9 cellular contexts compared by ENCODE assay signal in the genomic region with DNA sequence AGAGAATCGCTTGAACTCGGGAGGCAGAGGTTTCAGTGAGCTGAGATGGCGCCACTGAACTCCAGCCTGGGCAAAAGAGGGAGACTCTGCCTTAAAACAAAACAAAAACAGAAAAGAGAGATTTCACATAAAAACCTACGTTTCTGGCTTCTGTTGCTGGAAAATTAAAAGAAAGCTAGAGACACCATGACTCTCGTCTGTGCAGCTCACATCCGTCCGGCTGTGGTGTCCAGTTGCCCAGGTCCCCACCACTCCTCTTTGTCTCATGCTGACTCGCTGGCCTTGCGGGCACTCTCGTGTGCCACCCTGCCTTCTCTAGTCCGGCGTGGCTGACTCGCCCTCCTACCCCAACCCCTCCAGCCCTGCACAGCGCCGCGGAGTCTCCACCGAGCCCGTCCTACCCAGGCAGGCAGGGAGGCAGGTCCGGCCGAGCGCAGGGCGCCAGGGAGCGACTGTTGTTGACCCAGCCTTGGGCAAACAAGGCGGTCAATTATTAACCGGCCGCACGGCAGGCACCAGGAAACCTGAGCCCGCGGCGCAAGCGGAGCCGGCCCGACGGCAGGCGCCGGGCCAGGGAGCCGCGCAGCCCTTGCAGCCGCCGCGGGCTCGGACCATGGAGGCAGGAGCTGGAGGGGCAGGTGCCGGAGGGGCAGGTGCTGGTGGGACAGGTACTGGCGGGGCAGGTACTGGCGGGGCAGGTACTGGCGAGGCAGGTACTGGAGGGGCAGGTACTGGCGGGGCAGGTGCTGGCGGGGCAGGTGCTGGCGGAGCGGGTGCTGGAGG. TPM values are rescaled to one million over a fixed set of nuclear protein-coding genes. Genes with fewer than 3 reads are reported as not detected.
DNase-seq lines count a peak whose midpoint lies in the region; ATAC-seq and TF ChIP-seq lines count a peak whose summit lies in the region.
"Had no signal": no experiment of that assay in that cellular context is flagged by ENCODE, and none has a peak within 500 bp of the region (broad histone marks: within the 10 kb centered on the region; RNA-seq: fewer than 3 reads in every experiment).

Gene PRRT1B (plus strand): TSS at position 521 of the 783 bp plus-strand sequence. CDS start 93 bp downstream, at position 614.

- H3K4me1 ChIP-seq in GM23248 (ENCODE audit: insufficient read depth) (no peaks in the 10 kb centered on the region), testis (peaks cover 4% of the 10 kb centered on the region)

- H3K9me3 ChIP-seq in GM23248 (ENCODE audit: low read depth), result no peaks in the 10 kb centered on the region
- no peaks in the 10 kb centered on the region for H3K9me3 ChIP-seq in testis

- ATAC-seq in esophagus mucosa, result peak; percentile 55
- no peak for ATAC-seq in activated CD4-positive, CD25-positive, alpha-beta regulatory T cell treated with anti-CD3 and anti-CD28 coated beads, Interleukin-2, amount 50 U/mL, for 24 hours
- ATAC-seq in HG03565 (IDR thresholded peaks at IDR 0.05; ENCODE audit: unreplicated experiment), result no peak
- no peak for ATAC-seq in GM18870 (IDR thresholded peaks at IDR 0.05; ENCODE audit: unreplicated experiment)

- H3K36me3 ChIP-seq in GM23248 (ENCODE audit: low read depth) (no peaks in the 10 kb centered on the region), testis (ENCODE audit: low read depth, missing control alignments) (no peaks in the 10 kb centered on the region)

- H3K9ac ChIP-seq in GM23248, result no peak within 1 kb of the TSS

- H3K79me2 ChIP-seq in GM23248 (ENCODE audit: insufficient read depth), result no peaks in the 10 kb centered on the region

- no peaks in the 10 kb centered on the region for H3K9me2 ChIP-seq in GM23248 (ENCODE audit: insufficient read depth)

- no peaks in the 10 kb centered on the region for H4K20me1 ChIP-seq in GM23248 (ENCODE audit: insufficient read depth)

- H3F3A ChIP-seq in GM23248 (ENCODE audit: insufficient read depth), result no peaks in the 10 kb centered on the region

- no peak within 1 kb of the TSS for H3K27ac ChIP-seq in GM23248
- H3K27ac ChIP-seq in testis, result no peak within 1 kb of the TSS

- peaks cover 44% of the 10 kb centered on the region for H3K27me3 ChIP-seq in GM23248 (replicated peaks; ENCODE audit: insufficient read depth)
- no peaks in the 10 kb centered on the region for H3K27me3 ChIP-seq in testis

- TF ChIP-seq POLR2A in testis (IDR thresholded peaks at IDR 0.05), result no peak

- H2AFZ ChIP-seq in GM23248, result no peak within 1 kb of the TSS

- H3K4me2 ChIP-seq in GM23248 (ENCODE audit: unreplicated experiment), result no peak within 1 kb of the TSS

- no peak within 1 kb of the TSS for H3K4me3 ChIP-seq in GM23248
- H3K4me3 ChIP-seq in testis, result peak within 1 kb of the TSS in 1 of 2 donors; percentile 18

- WGBS in GM23248 (ENCODE audit: low coverage in 1 of 2, low lambda C conversion rate in 2 of 2, missing lambda C conversion rate in 2 of 2), 2 experiments, result 18 to 23% methylated on average over 32 to 50 of the region's 50 CpGs
- WGBS in testis, 2 donors, result 22 to 41% methylated on average over 15 to 43 of the region's 50 CpGs

- intact Hi-C loops in posterior vena cava (cut with DNase I) (no loop called here), testis (cut with DNase I; ENCODE audit: low total_unique reads) (no loop called here)

- no peak for TF ChIP-seq CTCF in testis (IDR thresholded peaks at IDR 0.05)

- DNase-seq in GM23248 (peak; percentile 13), NCI-H748 treated with DMSO at 0.1 percent for 48 hours (lab: John Stamatoyannopoulos, UW) (peak; percentile 39), posterior vena cava (ENCODE audit: low spot score) (peak; percentile 82), testis (no peak)
- DNase-seq: occipital lobe had no signal

- in situ Hi-C loops in GM23248 (cut with MboI), result no loop called here

RNA-seq across cellular contexts. Expression of gene PRRT1B, which starts in this region (rescaled TPM):
- total RNA-seq in GM23248 (2014; rRNA removed; shearing (Covaris generic)), result not detected in 2 replicates
- polyA plus RNA-seq in GM23248 (2016; fragmentation: Nextera tagmentation; extraction: Ambion mirVana), result not detected in 2 replicates
- not detected for total RNA-seq in esophagus mucosa
- total RNA-seq in posterior vena cava, result not detected
- under 1 TPM in 1 of 2 donors, not detected in 1; 0.47 TPM for total RNA-seq in testis
- polyA plus RNA-seq in testis (ENCODE audit: insufficient read depth, low read depth, low replicate concordance), result not detected
- total RNA-seq: occipital lobe had no signal

Comparison
In these comparisons a context has a peak if more than half of its experiments do, and no peak if none do; other contexts are left out.
1. Peak in DNase-seq in GM23248; RNA of the gene not detected or under 1 TPM.
2. Peak in ATAC-seq in esophagus mucosa; RNA of the gene not detected or under 1 TPM.
3. Peak in DNase-seq in posterior vena cava; RNA of the gene not detected or under 1 TPM.